3 cellular contexts compared by ENCODE assay signal in genomic region chr4:79366422-79366821, GRCh38.
TF ChIP-seq lines count a peak whose summit lies in the region.

No MANE protein-coding gene starts in this region.

TF ChIP-seq in A549, 52 proteins besides CTCF, POLR2A, EP300 and RAD21:
- TF ChIP-seq MAFK (IDR thresholded peaks at IDR 0.05; ENCODE audit: partially characterized antibody) (peak; percentile 17), NPAS2 (CRISPR knock-in tag; IDR thresholded peaks at IDR 0.05; ENCODE audit: borderline replicate concordance) (no peak)

TF ChIP-seq in K562, 482 proteins besides CTCF, POLR2A, EP300 and RAD21:
- TF ChIP-seq ZNF77 (CRISPR knock-in tag; IDR thresholded peaks at IDR 0.05) (no peak), KLF10 (CRISPR knock-in tag; IDR thresholded peaks at IDR 0.05) (no peak), C11orf30 (IDR thresholded peaks at IDR 0.05; ENCODE audit: low read depth) (peak; percentile 40; the same call in 1 of the 2 replicates), ZNF408 (CRISPR knock-in tag; IDR thresholded peaks at IDR 0.05; ENCODE audit: low read depth) (no peak), MAFF (IDR thresholded peaks at IDR 0.05; ENCODE audit: low read length) (0 out of 2 replicates have a peak, but pooled peaks have one; percentile 23), ETV1 (tag; conservative IDR thresholded peaks at IDR 0.05; ENCODE audit: low read depth) (no peak), ZNF561 (CRISPR knock-in tag; conservative IDR thresholded peaks at IDR 0.05) (no peak), ZNF316 (IDR thresholded peaks at IDR 0.05) (peak; percentile 74), MAFK (IDR thresholded peaks at IDR 0.05; ENCODE audit: low read length) (0 out of 2 replicates have a peak, but pooled peaks have one; percentile 4)
- TF ChIP-seq, protein P1, sequence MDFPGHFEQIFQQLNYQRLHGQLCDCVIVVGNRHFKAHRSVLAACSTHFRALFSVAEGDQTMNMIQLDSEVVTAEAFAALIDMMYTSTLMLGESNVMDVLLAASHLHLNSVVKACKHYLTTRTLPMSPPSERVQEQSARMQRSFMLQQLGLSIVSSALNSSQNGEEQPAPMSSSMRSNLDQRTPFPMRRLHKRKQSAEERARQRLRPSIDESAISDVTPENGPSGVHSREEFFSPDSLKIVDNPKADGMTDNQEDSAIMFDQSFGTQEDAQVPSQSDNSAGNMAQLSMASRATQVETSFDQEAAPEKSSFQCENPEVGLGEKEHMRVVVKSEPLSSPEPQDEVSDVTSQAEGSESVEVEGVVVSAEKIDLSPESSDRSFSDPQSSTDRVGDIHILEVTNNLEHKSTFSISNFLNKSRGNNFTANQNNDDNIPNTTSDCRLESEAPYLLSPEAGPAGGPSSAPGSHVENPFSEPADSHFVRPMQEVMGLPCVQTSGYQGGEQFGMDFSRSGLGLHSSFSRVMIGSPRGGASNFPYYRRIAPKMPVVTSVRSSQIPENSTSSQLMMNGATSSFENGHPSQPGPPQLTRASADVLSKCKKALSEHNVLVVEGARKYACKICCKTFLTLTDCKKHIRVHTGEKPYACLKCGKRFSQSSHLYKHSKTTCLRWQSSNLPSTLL (IDR thresholded peaks at IDR 0.05), result no peak
TF ChIP-seq in K562: peak in this region for 4.

TF ChIP-seq in neural cell, 6 proteins besides CTCF, POLR2A, EP300 and RAD21:
- TF ChIP-seq TAF1 (IDR thresholded peaks at IDR 0.05; ENCODE audit: low read depth) (no peak), EZH2 (IDR thresholded peaks at IDR 0.05; ENCODE audit: borderline replicate concordance, insufficient read depth, low read length, poor library complexity, severe bottlenecking) (no peak)
